2 cellular contexts compared by ENCODE assay signal in genomic region chr11:93169143-93169542, GRCh38.
TF ChIP-seq lines count a peak whose summit lies in the region.

No MANE protein-coding gene starts in this region.

TF ChIP-seq in HepG2, 621 proteins besides CTCF, POLR2A, EP300 and RAD21:
- TF ChIP-seq CEBPB (IDR thresholded peaks at IDR 0.05; ENCODE audit: borderline replicate concordance, low read depth, low read length) (peak; percentile 57), ZHX1 (CRISPR knock-in tag; IDR thresholded peaks at IDR 0.05; ENCODE audit: low read depth) (no peak)

TF ChIP-seq in H1, 55 proteins besides CTCF, POLR2A, EP300 and RAD21:
- no peak for TF ChIP-seq BCL11A (IDR thresholded peaks at IDR 0.05; ENCODE audit: low read depth in 2 of 2, low read length in 2 of 2)
- no peak for TF ChIP-seq SAP30 (IDR thresholded peaks at IDR 0.05; ENCODE audit: insufficient read depth, insufficient replicate concordance, low read length)
- TF ChIP-seq CEBPB (IDR thresholded peaks at IDR 0.05; ENCODE audit: low read depth, low read length) = peak; percentile 56; the same call in 1 of the 2 replicates
